ENCODE assay signal across 21 cellular contexts in genomic region chr2:119982506-119982905, GRCh38.
"Had no signal": no experiment of that assay in that cellular context is flagged by ENCODE, and none has a peak within 500 bp of the region (broad histone marks: within the 10 kb centered on the region; RNA-seq: fewer than 3 reads in every experiment).

No MANE protein-coding gene starts in this region.

- ATAC-seq: activated CD4-positive, alpha-beta T cell treated with anti-CD3 and anti-CD28 coated beads for 36 hours; activated CD8-positive, alpha-beta memory T cell treated with anti-CD3 and anti-CD28 coated beads, Interleukin-2, amount 10 ng/mL, durations not matched to agents 7 days and 5 days; activated CD8-positive, alpha-beta T cell treated with anti-CD3 and anti-CD28 coated beads, Interleukin-2, amount 10 ng/mL, durations not matched to agents 7 days and 5 days; foreskin keratinocyte; heart left ventricle; psoas muscle had no signal

- H3K4me1 Mint-ChIP-seq: activated CD4-positive, alpha-beta T cell treated with anti-CD3 and anti-CD28 coated beads for 36 hours; activated CD8-positive, alpha-beta memory T cell treated with anti-CD3 and anti-CD28 coated beads, Interleukin-2, amount 10 ng/mL, durations not matched to agents 7 days and 5 days; activated naive CD8-positive, alpha-beta T cell treated with anti-CD3 and anti-CD28 coated beads, Interleukin-2, amount 10 ng/mL, durations not matched to agents 7 days and 5 days; endodermal cell; nephron progenitor cell had no signal

- H3K27me3 Mint-ChIP-seq: activated CD4-positive, alpha-beta T cell treated with anti-CD3 and anti-CD28 coated beads for 36 hours; activated CD8-positive, alpha-beta memory T cell treated with anti-CD3 and anti-CD28 coated beads, Interleukin-2, amount 10 ng/mL, durations not matched to agents 7 days and 5 days; activated naive CD8-positive, alpha-beta T cell treated with anti-CD3 and anti-CD28 coated beads, Interleukin-2, amount 10 ng/mL, durations not matched to agents 7 days and 5 days had no signal

- H3K27ac Mint-ChIP-seq: activated CD4-positive, alpha-beta T cell treated with anti-CD3 and anti-CD28 coated beads for 36 hours; activated CD8-positive, alpha-beta memory T cell treated with anti-CD3 and anti-CD28 coated beads, Interleukin-2, amount 10 ng/mL, durations not matched to agents 7 days and 5 days; activated CD8-positive, alpha-beta T cell treated with anti-CD3 and anti-CD28 coated beads, Interleukin-2, amount 10 ng/mL, durations not matched to agents 7 days and 5 days; activated naive CD8-positive, alpha-beta T cell treated with anti-CD3 and anti-CD28 coated beads, Interleukin-2, amount 10 ng/mL, durations not matched to agents 7 days and 5 days; endodermal cell; nephron progenitor cell had no signal

- H3K4me3 Mint-ChIP-seq: activated CD4-positive, alpha-beta T cell treated with anti-CD3 and anti-CD28 coated beads for 36 hours; activated CD8-positive, alpha-beta memory T cell treated with anti-CD3 and anti-CD28 coated beads, Interleukin-2, amount 10 ng/mL, durations not matched to agents 7 days and 5 days; activated CD8-positive, alpha-beta T cell treated with anti-CD3 and anti-CD28 coated beads, Interleukin-2, amount 10 ng/mL, durations not matched to agents 7 days and 5 days; activated naive CD8-positive, alpha-beta T cell treated with anti-CD3 and anti-CD28 coated beads, Interleukin-2, amount 10 ng/mL, durations not matched to agents 7 days and 5 days; endodermal cell; nephron progenitor cell had no signal

- H3K9me3 Mint-ChIP-seq: activated naive CD8-positive, alpha-beta T cell treated with anti-CD3 and anti-CD28 coated beads, Interleukin-2, amount 10 ng/mL, durations not matched to agents 7 days and 5 days; endodermal cell; nephron progenitor cell had no signal

- DNase-seq: activated CD4-positive, alpha-beta T cell treated with anti-CD3 and anti-CD28 coated beads for 36 hours; activated CD4-positive, CD25-positive, alpha-beta regulatory T cell; activated CD8-positive, alpha-beta memory T cell treated with anti-CD3 and anti-CD28 coated beads, Interleukin-2, amount 10 ng/mL, durations not matched to agents 7 days and 5 days; activated CD8-positive, alpha-beta T cell treated with anti-CD3 and anti-CD28 coated beads, Interleukin-2, amount 10 ng/mL, durations not matched to agents 7 days and 5 days; activated effector memory CD4-positive, alpha-beta T cell treated with Interleukin-2 at 50 U/mL for 16 hours; activated naive CD4-positive, alpha-beta T cell treated with Interleukin-2 at 50 U/mL for 16 hours; activated naive CD8-positive, alpha-beta T cell treated with anti-CD3 and anti-CD28 coated beads, Interleukin-2, amount 10 ng/mL, durations not matched to agents 7 days and 5 days; amniotic stem cell; brain microvascular endothelial cell; endodermal cell; foreskin keratinocyte; heart left ventricle; kidney glomerular epithelial cell; left ventricle myocardium inferior; mesendoderm; nephron progenitor cell; psoas muscle; stimulated activated CD4-positive, alpha-beta T cell treated with anti-CD3 and anti-CD28 coated beads, Interleukin-15, amount 100 ng/mL, for 24 hours; stimulated activated CD4-positive, alpha-beta T cell treated with anti-CD3 and anti-CD28 coated beads, Interleukin-2, amount 100 ng/mL, for 24 hours; stimulated activated naive CD4-positive, alpha-beta T cell; tibial artery had no signal
